Comparison of ENCODE assay signal across 9 cellular contexts in genomic region chr9:104748359-104749031, GRCh38. TPM values are rescaled to one million over a fixed set of nuclear protein-coding genes. Genes with fewer than 3 reads are reported as not detected.
DNase-seq lines count a peak whose midpoint lies in the region; ATAC-seq, FAIRE-seq and TF ChIP-seq lines count a peak whose summit lies in the region.
"Had no signal": no experiment of that assay in that cellular context is flagged by ENCODE, and none has a peak within 500 bp of the region (broad histone marks: within the 10 kb centered on the region; RNA-seq: fewer than 3 reads in every experiment).

No MANE protein-coding gene starts in this region.

- no peaks in the 10 kb centered on the region for H3K27me3 ChIP-seq in pancreas

- H3K27ac Mint-ChIP-seq in activated CD4-positive, alpha-beta memory T cell treated with anti-CD3 and anti-CD28 coated beads, Interleukin-2, amount 10 ng/mL, durations not matched to agents 7 days and 5 days, result peak overlapping the region; percentile 98

- H3K9me3 ChIP-seq in pancreas, result no peaks in the 10 kb centered on the region

- peak overlapping the region; percentile 78 to 80 (median 79) for H3K4me3 ChIP-seq in pancreas

- ATAC-seq in HG03354 (IDR thresholded peaks at IDR 0.05; ENCODE audit: poor library complexity, severe bottlenecking, unreplicated experiment), result peak; percentile 4
- peak; percentile 2 to 25 (median 6) for ATAC-seq in pancreas
- no peak for ATAC-seq in GM18517 (IDR thresholded peaks at IDR 0.05; ENCODE audit: unreplicated experiment)

- no peak for TF ChIP-seq CTCF in pancreas (IDR thresholded peaks at IDR 0.05)

- peak overlapping the region; percentile 80 to 93 (median 86) for H3K27ac ChIP-seq in pancreas

- peaks cover 26% of the 10 kb centered on the region for H3K4me1 Mint-ChIP-seq in activated CD4-positive, alpha-beta memory T cell treated with anti-CD3 and anti-CD28 coated beads, Interleukin-2, amount 10 ng/mL, durations not matched to agents 7 days and 5 days

- POLR2A ChIA-PET in activated CD4-positive, alpha-beta memory T cell treated with anti-CD3 and anti-CD28 coated beads, Interleukin-2, amount 10 ng/mL, durations not matched to agents 7 days and 5 days (lab: Charles Lee), result interaction anchor here (0.9 to 4.4 kb wide), 9 partner anchors 7 to 655 kb away, joined by 3 to 57 read pairs (median 5); partner anchors contain the start of genes NIPSNAP3B, SLC44A1 and SMC2

- peaks cover 0 to 15% (median 0%) of the 10 kb centered on the region in 3 donors for H3K4me1 ChIP-seq in pancreas

- H3K27me3 Mint-ChIP-seq in activated CD4-positive, alpha-beta memory T cell treated with anti-CD3 and anti-CD28 coated beads, Interleukin-2, amount 10 ng/mL, durations not matched to agents 7 days and 5 days, result peaks cover 2% of the 10 kb centered on the region

- FAIRE-seq in pancreas (lab: Jason Lieb, UNC), result no peak
- FAIRE-seq: G401.6 had no signal

- CTCF ChIA-PET in activated CD4-positive, alpha-beta memory T cell treated with anti-CD3 and anti-CD28 coated beads, Interleukin-2, amount 10 ng/mL, durations not matched to agents 7 days and 5 days (lab: Charles Lee), result interaction anchor here (0.8 to 1.9 kb wide), 5 partner anchors 14 to 657 kb away, joined by 3 to 15 read pairs (median 4); partner anchors contain the start of genes NIPSNAP3B, SLC44A1 and SMC2

- H3K36me3 ChIP-seq in pancreas, result no peaks in the 10 kb centered on the region

- intact Hi-C loops in pancreas (cut with DNase I), result no loop called here

- WGBS in pancreas, 2 donors, result 4 to 6% methylated on average over 19 of the region's 19 CpGs

- peak overlapping the region; percentile 98 for H3K4me3 Mint-ChIP-seq in activated CD4-positive, alpha-beta memory T cell treated with anti-CD3 and anti-CD28 coated beads, Interleukin-2, amount 10 ng/mL, durations not matched to agents 7 days and 5 days

- DNase-seq in NCI-H748 (lab: John Stamatoyannopoulos, UW; ENCODE audit: unreplicated experiment), result peak; percentile 47
- DNase-seq in NCI-H748 treated with DMSO at 0.1 percent for 48 hours (lab: John Stamatoyannopoulos, UW), result no peak
- no peak for DNase-seq in activated CD4-positive, alpha-beta memory T cell treated with anti-CD3 and anti-CD28 coated beads, Interleukin-2, amount 10 ng/mL, durations not matched to agents 7 days and 5 days
- DNase-seq in globus pallidus (ENCODE audit: low spot score), result peak; percentile 23
- no peak for DNase-seq in pancreas
- no peak for DNase-seq in stimulated activated CD4-positive, alpha-beta T cell treated with anti-CD3 and anti-CD28 coated beads, Interleukin-2, amount 100 ng/mL, for 48 hours

- H3K9me3 Mint-ChIP-seq in activated CD4-positive, alpha-beta memory T cell treated with anti-CD3 and anti-CD28 coated beads, Interleukin-2, amount 10 ng/mL, durations not matched to agents 7 days and 5 days, result no peaks in the 10 kb centered on the region

- peaks cover 21% of the 10 kb centered on the region for H3K36me3 Mint-ChIP-seq in activated CD4-positive, alpha-beta memory T cell treated with anti-CD3 and anti-CD28 coated beads, Interleukin-2, amount 10 ng/mL, durations not matched to agents 7 days and 5 days (ENCODE audit: low read depth)

RNA-seq across cellular contexts. Expression of gene NIPSNAP3A, which starts 1.0 kb away (rescaled TPM):
- 10 to 100 TPM; 14.0 to 17.1 TPM for total RNA-seq in activated CD4-positive, alpha-beta memory T cell treated with anti-CD3 and anti-CD28 coated beads, Interleukin-2, amount 10 ng/mL, durations not matched to agents 7 days and 5 days
- 10 to 100 TPM in 2 of 6 donors, 1 to 10 TPM in 4; 4.1 to 13.4 (median 7.3) TPM for total RNA-seq in pancreas
- 10 to 100 TPM in 1 of 2 donors, 1 to 10 TPM in 1; 7.4 to 22.9 TPM for polyA plus RNA-seq in pancreas

RNA-seq across cellular contexts. Expression of gene NIPSNAP3B, which starts 15.4 kb away (rescaled TPM):
- total RNA-seq in activated CD4-positive, alpha-beta memory T cell treated with anti-CD3 and anti-CD28 coated beads, Interleukin-2, amount 10 ng/mL, durations not matched to agents 7 days and 5 days, result 1 to 10 TPM in 1 of 2 experiments, under 1 TPM in 1; 0.28 to 1.5 TPM
- 1 to 10 TPM; 1.3 to 2.4 (median 1.9) TPM for total RNA-seq in pancreas
- polyA plus RNA-seq in pancreas, result 1 to 10 TPM; 2.4 to 4.3 TPM

RNA-seq across cellular contexts. Expression of gene OR13D1, which starts 54.2 kb away (rescaled TPM):
- total RNA-seq in activated CD4-positive, alpha-beta memory T cell treated with anti-CD3 and anti-CD28 coated beads, Interleukin-2, amount 10 ng/mL, durations not matched to agents 7 days and 5 days, result not detected
- total RNA-seq in pancreas, result not detected
- polyA plus RNA-seq in pancreas, result not detected

Comparison
In these comparisons a context has a peak if more than half of its experiments do, and no peak if none do; other contexts are left out.
1. DNase-seq: peak in NCI-H748 (single experiment) and globus pallidus (single experiment); none in NCI-H748 treated with DMSO at 0.1 percent for 48 hours (single experiment), activated CD4-positive, alpha-beta memory T cell treated with anti-CD3 and anti-CD28 coated beads, Interleukin-2, amount 10 ng/mL, durations not matched to agents 7 days and 5 days (single experiment), pancreas (0 of 6) and stimulated activated CD4-positive, alpha-beta T cell treated with anti-CD3 and anti-CD28 coated beads, Interleukin-2, amount 100 ng/mL, for 48 hours (0 of 2).